ENCODE assay signal across 16 cellular contexts in the genomic region with DNA sequence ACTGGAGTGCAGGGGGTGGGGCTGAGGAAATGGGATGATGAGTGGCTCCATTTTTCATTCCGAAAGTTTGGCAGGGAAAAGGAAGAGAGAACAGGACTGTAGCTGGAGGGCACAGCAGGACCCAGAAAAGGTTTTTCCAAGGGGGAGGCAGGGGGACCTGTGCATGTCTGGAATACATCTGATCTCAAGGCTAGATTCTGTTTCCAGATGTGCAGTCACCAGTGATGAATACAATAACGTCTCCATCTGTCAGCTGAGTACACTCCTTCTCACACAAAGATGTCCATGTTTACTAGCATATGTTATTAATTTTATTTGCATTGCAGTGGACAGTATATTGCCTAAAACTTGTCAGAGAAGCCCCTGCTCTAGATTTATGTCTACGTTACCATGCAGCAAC. TPM values are rescaled to one million over a fixed set of nuclear protein-coding genes. Genes with fewer than 3 reads are reported as not detected.
DNase-seq lines count a peak whose midpoint lies in the region; TF ChIP-seq lines count a peak whose summit lies in the region.
"Had no signal": no experiment of that assay in that cellular context is flagged by ENCODE, and none has a peak within 500 bp of the region (broad histone marks: within the 10 kb centered on the region; RNA-seq: fewer than 3 reads in every experiment).

No MANE protein-coding gene starts in this region.

- H3K9me3 ChIP-seq in adipocyte (ENCODE audit: control insufficient read depth, low read length): peaks cover 3% of the 10 kb centered on the region
- no peaks in the 10 kb centered on the region for H3K9me3 ChIP-seq in mesodermal cell (ENCODE audit: control insufficient read depth, low read length)
- no peaks in the 10 kb centered on the region for H3K9me3 ChIP-seq in WERI-Rb-1 (ENCODE audit: severe bottlenecking)

- no peak for TF ChIP-seq CTCF in type B pancreatic cell (conservative IDR thresholded peaks at IDR 0.05)
- TF ChIP-seq CTCF in WERI-Rb-1 (IDR thresholded peaks at IDR 0.05; ENCODE audit: low read depth, low read length): no peak

- H3K36me3 ChIP-seq in adipocyte (ENCODE audit: control insufficient read depth, insufficient read depth, low read length, severe bottlenecking): no peaks in the 10 kb centered on the region
- no peaks in the 10 kb centered on the region for H3K36me3 ChIP-seq in mesodermal cell (ENCODE audit: control insufficient read depth, insufficient read depth, low read length)
- H3K36me3 ChIP-seq in WERI-Rb-1: no peaks in the 10 kb centered on the region

- H3K4me3 Mint-ChIP-seq in type B pancreatic cell: peak overlapping the region; percentile 13
- H3K4me3 Mint-ChIP-seq: CD14-positive monocyte, IgD-negative memory B cell had no signal

- H3K4me1 ChIP-seq in adipocyte (ENCODE audit: control insufficient read depth, insufficient read depth, low read length) (no peaks in the 10 kb centered on the region), mesodermal cell (ENCODE audit: control insufficient read depth, insufficient read depth, low read length, poor library complexity, severe bottlenecking) (peaks cover 36% of the 10 kb centered on the region)

- H3K27me3 ChIP-seq in adipocyte (replicated peaks; ENCODE audit: control insufficient read depth, insufficient read depth, low read length) (peaks cover 15% of the 10 kb centered on the region), WERI-Rb-1 (ENCODE audit: insufficient read depth, low read depth, severe bottlenecking) (no peaks in the 10 kb centered on the region)

- H3K27me3 Mint-ChIP-seq in type B pancreatic cell: peaks cover 17% of the 10 kb centered on the region

- no peak overlapping the region for H3K9ac ChIP-seq in adipocyte (ENCODE audit: low read length)

- H3K27ac ChIP-seq in mesodermal cell (ENCODE audit: low read depth, low read length, severe bottlenecking): peak overlapping the region; percentile 86
- no peak overlapping the region for H3K27ac ChIP-seq in WERI-Rb-1
- H3K27ac ChIP-seq: 22Rv1 had no signal

- 75 to 81% methylated on average over 2 of the region's 3 CpGs for WGBS in mesodermal cell (ENCODE audit: insufficient coverage in 2 of 2), 2 experiments

- peaks cover 41% of the 10 kb centered on the region for H3K4me1 Mint-ChIP-seq in type B pancreatic cell (ENCODE audit: unreplicated experiment)
- H3K4me1 Mint-ChIP-seq: IgD-negative memory B cell had no signal

- no peak overlapping the region for H3K4me3 ChIP-seq in adipocyte (ENCODE audit: low read length)
- no peak overlapping the region for H3K4me3 ChIP-seq in mesodermal cell (ENCODE audit: extremely low read depth, insufficient read depth, low read length, poor library complexity, severe bottlenecking)
- no peak overlapping the region for H3K4me3 ChIP-seq in WERI-Rb-1 (ENCODE audit: low read depth, low read length)

- H3K27ac Mint-ChIP-seq in type B pancreatic cell: peak overlapping the region; percentile 8
- H3K27ac Mint-ChIP-seq: CD14-positive monocyte, IgD-negative memory B cell had no signal

- no peaks in the 10 kb centered on the region for H3K36me3 Mint-ChIP-seq in type B pancreatic cell
- H3K36me3 Mint-ChIP-seq: CD14-positive monocyte, IgD-negative memory B cell had no signal

- peak; percentile 18 for DNase-seq in NCI-H2171 treated with DMSO at 0.1 percent for 48 hours (lab: John Stamatoyannopoulos, UW)
- DNase-seq in NCI-H2171 (lab: John Stamatoyannopoulos, UW): no peak
- peak; percentile 24 for DNase-seq in adipocyte (ENCODE audit: low read depth)
- no peak for DNase-seq in type B pancreatic cell (ENCODE audit: extremely low spot score, unreplicated experiment)
- no peak for DNase-seq in WERI-Rb-1
- no peak for DNase-seq in A172 (ENCODE audit: low spot score)
- DNase-seq in midbrain (lab: John Stamatoyannopoulos, UW): no peak
- DNase-seq: DMS53, NCI-H1694 treated with DMSO at 0.1 percent for 48 hours, NCI-H2081 treated with DMSO at 0.1 percent for 48 hours, NCI-H446 treated with DMSO at 0.1 percent for 48 hours, NCI-H526 treated with DMSO at 0.1 percent for 48 hours had no signal

- no peaks in the 10 kb centered on the region for H3K9me3 Mint-ChIP-seq in type B pancreatic cell
- H3K9me3 Mint-ChIP-seq: IgD-negative memory B cell had no signal

RNA-seq across cellular contexts. Expression of a gene that starts 39.9 kb away (rescaled TPM):
- 196 TPM for polyA plus RNA-seq in mesodermal cell (2013, experiment 1 of 2)
- 171 TPM for polyA plus RNA-seq in mesodermal cell (2013, experiment 2 of 2)
- total RNA-seq in type B pancreatic cell (ENCODE audit: low replicate concordance): 14.3 and 51.7 TPM in 2 replicates
- 3.6 and 8.7 TPM in 2 replicates for total RNA-seq in A172 (2014; rRNA removed; shearing (Covaris generic))
- polyA plus RNA-seq: CD14-positive monocyte, IgD-negative memory B cell had no signal

Comparison
In these comparisons a context has a peak if more than half of its experiments do, and no peak if none do; other contexts are left out.
1. DNase-seq: peak in NCI-H2171 treated with DMSO at 0.1 percent for 48 hours (single experiment) and adipocyte (single experiment); none in NCI-H2171 (single experiment), type B pancreatic cell (single experiment), WERI-Rb-1 (single experiment), A172 (single experiment) and midbrain (single experiment).